In genomic region chr6:118843685-118844390, GRCh38 we compare ENCODE assay signal across 9 cellular contexts. TPM values are rescaled to one million over a fixed set of nuclear protein-coding genes. Genes with fewer than 3 reads are reported as not detected.
DNase-seq lines count a peak whose midpoint lies in the region; ATAC-seq and TF ChIP-seq lines count a peak whose summit lies in the region.
"Had no signal": no experiment of that assay in that cellular context is flagged by ENCODE, and none has a peak within 500 bp of the region (broad histone marks: within the 10 kb centered on the region; RNA-seq: fewer than 3 reads in every experiment).

No MANE protein-coding gene starts in this region.

- no peaks in the 10 kb centered on the region for H3K36me3 ChIP-seq in Caco-2 (ENCODE audit: control insufficient read depth, insufficient read depth, low read length)
- H3K36me3 ChIP-seq: neutrophil had no signal

- no peaks in the 10 kb centered on the region for H3K27me3 ChIP-seq in Caco-2 (replicated peaks; ENCODE audit: control insufficient read depth, insufficient read depth, low read length)
- H3K27me3 ChIP-seq: neutrophil had no signal

- CTCF ChIA-PET in Caco-2 (lab: Charles Lee): no interaction called here

- intact Hi-C loops in Caco-2 (cut with micrococcal nuclease; ENCODE audit: unreplicated experiment): no loop called here

- peaks cover 7% of the 10 kb centered on the region for H3K9me3 Mint-ChIP-seq in Caco-2 (ENCODE audit: unreplicated experiment)

- no peaks in the 10 kb centered on the region for H3K4me1 ChIP-seq in Caco-2

- BruUV-seq in Caco-2 (replicated peaks; lab: Mats Ljungman, UMichigan): no TSS peak

- no peak overlapping the region for H3K4me3 Mint-ChIP-seq in Caco-2 (ENCODE audit: unreplicated experiment)

- H3K4me1 Mint-ChIP-seq in Caco-2 (ENCODE audit: low read depth, unreplicated experiment): no peaks in the 10 kb centered on the region

- no peaks in the 10 kb centered on the region for H3K9me3 ChIP-seq in Caco-2
- H3K9me3 ChIP-seq: neutrophil had no signal

- H3K4me3 ChIP-seq in fibroblast of mammary gland (ENCODE audit: control insufficient read depth, low read depth, low read length) (no peak overlapping the region), Caco-2 (ENCODE audit: low read depth, low read length) (no peak overlapping the region)

- H3K27ac Mint-ChIP-seq in Caco-2 (ENCODE audit: unreplicated experiment): no peak overlapping the region

- no peaks in the 10 kb centered on the region for H3K36me3 Mint-ChIP-seq in Caco-2 (ENCODE audit: insufficient read depth, unreplicated experiment)

- TF ChIP-seq CTCF in fibroblast of mammary gland (conservative IDR thresholded peaks at IDR 0.05; ENCODE audit: control insufficient read depth, insufficient read depth, low read depth, low read length) (no peak), Caco-2 (IDR thresholded peaks at IDR 0.05; ENCODE audit: insufficient read depth in 1 of 2, low read depth in 1 of 2, low read length in 1 of 2, severe bottlenecking in 1 of 2, unreplicated experiment in 1 of 2) (no peak)

- no peaks in the 10 kb centered on the region for H3K27me3 Mint-ChIP-seq in Caco-2 (ENCODE audit: insufficient read depth, unreplicated experiment)

- ATAC-seq in GM18873 (IDR thresholded peaks at IDR 0.05; ENCODE audit: low FRiP score, unreplicated experiment) (peak; percentile 96), GM21528 (IDR thresholded peaks at IDR 0.05; ENCODE audit: low FRiP score, unreplicated experiment) (peak; percentile 94), HG03378 (IDR thresholded peaks at IDR 0.05; ENCODE audit: unreplicated experiment) (peak; percentile 96)
- ATAC-seq: SK-N-SH treated with all-trans-retinoic acid at 6 μM for 48 hours had no signal

- DNase-seq in fibroblast of mammary gland (ENCODE audit: low read depth) (peak; percentile 7), hypothalamus (lab: John Stamatoyannopoulos, UW) (no peak), NCI-H510A treated with DMSO at 0.1 percent for 48 hours (lab: John Stamatoyannopoulos, UW) (no peak), Caco-2 (no peak)

- POLR2A ChIA-PET in Caco-2 (lab: Charles Lee): no interaction called here

RNA-seq across cellular contexts. Expression of gene ASF1A, which starts 50.1 kb away (rescaled TPM):
- total RNA-seq in Caco-2 (2022): 21.9 and 22.5 TPM in 2 replicates
